Comparison of ENCODE assay signal across 12 cellular contexts in the genomic region with DNA sequence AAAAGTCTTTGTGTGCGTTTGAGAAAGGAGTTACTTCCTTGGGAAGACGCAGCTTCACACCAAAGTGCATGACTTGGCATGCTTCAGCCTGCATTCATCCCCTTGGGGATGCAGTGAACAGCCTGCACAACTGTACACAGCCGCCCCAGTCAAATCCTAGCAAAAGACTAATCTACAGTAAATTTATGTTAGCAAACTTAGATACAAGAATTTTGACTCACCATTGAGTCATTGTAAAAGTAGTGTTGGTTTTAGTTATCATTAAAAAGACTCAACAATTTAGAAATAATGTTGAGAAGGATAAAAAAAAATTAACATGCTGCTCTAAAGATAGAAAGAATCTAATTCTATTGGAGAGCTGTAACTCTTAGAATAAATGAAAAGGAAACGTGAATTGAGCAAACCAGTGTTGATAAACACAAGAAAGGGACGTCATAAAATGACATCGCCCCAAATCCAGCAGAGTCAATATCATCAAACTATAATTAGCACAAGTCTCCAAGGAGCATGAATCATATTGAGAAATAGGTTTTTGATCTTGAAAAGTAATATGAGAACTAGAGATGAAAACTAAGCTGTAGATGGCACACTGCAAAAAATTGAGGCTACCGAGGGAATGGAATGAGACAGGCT. TPM values are rescaled to one million over a fixed set of nuclear protein-coding genes. Genes with fewer than 3 reads are reported as not detected.
DNase-seq lines count a peak whose midpoint lies in the region; ATAC-seq, FAIRE-seq and TF ChIP-seq lines count a peak whose summit lies in the region.
"Had no signal": no experiment of that assay in that cellular context is flagged by ENCODE, and none has a peak within 500 bp of the region (broad histone marks: within the 10 kb centered on the region; RNA-seq: fewer than 3 reads in every experiment).

No MANE protein-coding gene starts in this region.

- POLR2A ChIA-PET in H1 (lab: Charles Lee; ENCODE audit: partially characterized antibody) = no interaction called here

- peaks cover 2 to 9% of the 10 kb centered on the region in 2 donors for H3K9me3 Mint-ChIP-seq in effector memory CD8-positive, alpha-beta T cell

- DNase-seq in GM03348 (ENCODE audit: low spot score) (peak; percentile 59), NCI-H69 (lab: John Stamatoyannopoulos, UW) (peak; percentile 23), H1 (ENCODE audit: low read depth in 1 of 2, low spot score in 2 of 2) (no peak), gastrocnemius medialis (no peak), SJCRH30 (no peak), NCI-H524 treated with DMSO at 0.1 percent for 48 hours (lab: John Stamatoyannopoulos, UW) (no peak)
- DNase-seq in effector memory CD8-positive, alpha-beta T cell = no peak
- DNase-seq: NCI-H1092 treated with DMSO at 0.1 percent for 48 hours; NK-92 treated with Interleukin-12 subunit alpha and Interleukin-12 subunit beta, amount 100 ng/mL, for 24 hours; stimulated activated naive CD4-positive, alpha-beta T cell had no signal

- peak overlapping the region; percentile 54; the same call in 1 of the 2 replicates for H2BK5ac ChIP-seq in H1 (ENCODE audit: low read depth, low read length)

- H2AK5ac ChIP-seq in H1 (ENCODE audit: low read depth, low read length) = no peak overlapping the region

- no peak overlapping the region for H2BK12ac ChIP-seq in H1 (ENCODE audit: low read depth, low read length)

- H3K27ac ChIP-seq in H1 (ENCODE audit: low read depth, low read length) (no peak overlapping the region), gastrocnemius medialis (peak overlapping the region in 3 of 4 donors; percentile 41 to 50 (median 47)), SJCRH30 (no peak overlapping the region)

- CTCF ChIA-PET in H1 (lab: Charles Lee; ENCODE audit: partially characterized antibody) = interaction anchor here (0.8 to 2.2 kb wide), 5 partner anchors 9 to 41 kb away, joined by 3 to 11 read pairs (median 4); a partner anchor contains a TSS

- no peak for TF ChIP-seq EP300 in H1 (IDR thresholded peaks at IDR 0.05; ENCODE audit: borderline replicate concordance in 1 of 2, low read depth in 2 of 2, low read length in 2 of 2)

- H4K8ac ChIP-seq in H1 (ENCODE audit: extremely low read depth, insufficient read depth, low read length) = no peak overlapping the region

- no peak overlapping the region for H3K4me2 ChIP-seq in H1 (ENCODE audit: insufficient read depth in 1 of 2, low read depth in 2 of 2, low read length in 2 of 2)

- no peak overlapping the region for H3K56ac ChIP-seq in H1 (replicated peaks; ENCODE audit: insufficient read length, low read depth, low read length)

- H3K4me1 ChIP-seq in H1 (replicated peaks in 1 of 4; ENCODE audit: control insufficient read depth in 3 of 4, insufficient read depth in 4 of 4, low read length in 3 of 4) (no peaks in the 10 kb centered on the region), gastrocnemius medialis (peaks cover 0 to 4% of the 10 kb centered on the region in 2 donors), SJCRH30 (no peaks in the 10 kb centered on the region)

- peaks cover 12 to 30% of the 10 kb centered on the region in 2 donors for H3K27me3 Mint-ChIP-seq in effector memory CD8-positive, alpha-beta T cell

- H2BK15ac ChIP-seq in H1 (ENCODE audit: low read length) = no peak overlapping the region

- no peak overlapping the region for H4K91ac ChIP-seq in H1 (replicated peaks; ENCODE audit: insufficient read length, low read length)

- H3K4ac ChIP-seq in H1 (replicated peaks; ENCODE audit: insufficient read length, low read depth, low read length) = no peak overlapping the region

- H4K5ac ChIP-seq in H1 (ENCODE audit: insufficient read length, low read depth, low read length) = no peak overlapping the region

- H3K9ac ChIP-seq in H1 (replicated peaks in 1 of 4; ENCODE audit: extremely low read depth in 1 of 4, low read depth in 3 of 4, low read length in 3 of 4) = no peak overlapping the region

- H3K23ac ChIP-seq in H1 (ENCODE audit: insufficient read length) = no peak overlapping the region

- no peak overlapping the region for H3K4me3 Mint-ChIP-seq in effector memory CD8-positive, alpha-beta T cell

- no peak overlapping the region for H3K18ac ChIP-seq in H1 (ENCODE audit: extremely low read depth, low read length)

- 0 out of 2 replicates have a peak overlapping the region, but pooled peaks have one; percentile 10 for H2BK20ac ChIP-seq in H1 (ENCODE audit: low read length)

- no peaks in the 10 kb centered on the region for H3K36me3 Mint-ChIP-seq in effector memory CD8-positive, alpha-beta T cell (ENCODE audit: insufficient read depth)

- peaks cover 0 to 8% of the 10 kb centered on the region in 2 donors for H3K4me1 Mint-ChIP-seq in effector memory CD8-positive, alpha-beta T cell (ENCODE audit: low read depth in 2 of 2)

- H3K14ac ChIP-seq in H1 (ENCODE audit: insufficient read length) = no peak overlapping the region

- no peak overlapping the region for H3K27ac Mint-ChIP-seq in effector memory CD8-positive, alpha-beta T cell

- H2BK120ac ChIP-seq in H1 (replicated peaks; ENCODE audit: low read depth, low read length) = no peak overlapping the region

- intact Hi-C loops in gastrocnemius medialis (cut with DNase I; ENCODE audit: low total_unique reads) = no loop called here

- TF ChIP-seq CTCF in H1 (IDR thresholded peaks at IDR 0.05; ENCODE audit: control extremely low read depth in 1 of 3, insufficient read depth in 1 of 3, low read depth in 1 of 3, low read length in 3 of 3) (no peak), gastrocnemius medialis (IDR thresholded peaks at IDR 0.05 in 4 of 5, conservative IDR thresholded peaks at IDR 0.05 in 1 of 5) (no peak)

- H3K36me3 ChIP-seq in H1 (ENCODE audit: control insufficient read depth in 2 of 4, insufficient read depth in 4 of 4, low read length in 3 of 4) = no peaks in the 10 kb centered on the region; a peak in 1 of 8 replicates
- no peaks in the 10 kb centered on the region for H3K36me3 ChIP-seq in gastrocnemius medialis
- H3K36me3 ChIP-seq in SJCRH30 = no peaks in the 10 kb centered on the region
- H3K36me3 ChIP-seq: HAP-1 had no signal

- peak; percentile 73 to 87 for ATAC-seq in gastrocnemius medialis
- no peak for ATAC-seq in effector memory CD8-positive, alpha-beta T cell (replicated peaks)

- no peaks in the 10 kb centered on the region for H3K79me1 ChIP-seq in H1 (ENCODE audit: low read depth, low read length)

- H3K23me2 ChIP-seq in H1 (ENCODE audit: low read depth, low read length) = no peaks in the 10 kb centered on the region

- TF ChIP-seq POLR2A in H1 (IDR thresholded peaks at IDR 0.05; ENCODE audit: control extremely low read depth in 1 of 2, low read depth in 2 of 2, low read length in 2 of 2) = no peak
- no peak for TF ChIP-seq POLR2A in gastrocnemius medialis (IDR thresholded peaks at IDR 0.05)

- no peak for FAIRE-seq in H1 (lab: Jason Lieb, UNC)
- FAIRE-seq: colon had no signal

- H3K4me3 ChIP-seq in H1 (ENCODE audit: extremely low read depth in 1 of 4, insufficient read depth in 2 of 4, low read depth in 3 of 4, low read length in 4 of 4) (no peak overlapping the region), gastrocnemius medialis (no peak overlapping the region), SJCRH30 (no peak overlapping the region)
- H3K4me3 ChIP-seq: HAP-1 had no signal

- in situ Hi-C loops in gastrocnemius medialis (cut with MboI; ENCODE audit: low sequenced_read_pairs in 4 of 4) = loop anchor here (10.0 to 25.0 kb wide), 6 partner anchors 176 to 876 kb away; no protein-coding TSS in a partner anchor

- no peaks in the 10 kb centered on the region for H3K27me3 ChIP-seq in H1 (replicated peaks in 1 of 4; ENCODE audit: control insufficient read depth in 3 of 4, extremely low read depth in 1 of 4, insufficient read depth in 3 of 4, low read length in 3 of 4)
- H3K27me3 ChIP-seq in gastrocnemius medialis = no peaks in the 10 kb centered on the region
- H3K27me3 ChIP-seq in SJCRH30 = no peaks in the 10 kb centered on the region

- H3K9me3 ChIP-seq in H1 (ENCODE audit: insufficient read depth in 2 of 2, low read depth in 1 of 2, low read length in 1 of 2) (peaks cover 3 to 8% of the 10 kb centered on the region in 2 experiments; a peak in 1 of 4 replicates), gastrocnemius medialis (no peaks in the 10 kb centered on the region), SJCRH30 (replicated peaks) (no peaks in the 10 kb centered on the region)

- WGBS in H1 (ENCODE audit: extremely low coverage in 1 of 2, insufficient coverage in 1 of 2, insufficient read length in 1 of 2, insufficient replicate concordance in 2 of 2, low coverage in 1 of 2, low lambda C conversion rate in 2 of 2, missing lambda C conversion rate in 1 of 2), 2 experiments = 91% methylated on average over 7 of the region's 7 CpGs; no CpG with 5 or more reads in 1 of the 2 experiments

- H3K79me2 ChIP-seq in H1 (ENCODE audit: control insufficient read depth in 1 of 2, insufficient read depth in 2 of 2, low read length in 2 of 2) = no peaks in the 10 kb centered on the region

- no peaks in the 10 kb centered on the region for H4K20me1 ChIP-seq in H1 (replicated peaks in 1 of 2; ENCODE audit: control insufficient read depth in 1 of 2, insufficient read depth in 2 of 2, low read length in 2 of 2)

- TF ChIP-seq RAD21 in H1 (IDR thresholded peaks at IDR 0.05 in 1 of 2, conservative IDR thresholded peaks at IDR 0.05 in 1 of 2; ENCODE audit: low read depth in 2 of 2, low read length in 2 of 2) = no peak

- no peak overlapping the region for H2AFZ ChIP-seq in H1 (ENCODE audit: low read length)

TF ChIP-seq in H1, 55 proteins besides CTCF, POLR2A, EP300 and RAD21:
- TF ChIP-seq CEBPB (IDR thresholded peaks at IDR 0.05; ENCODE audit: low read depth, low read length) = no peak

RNA-seq across cellular contexts. Expression of a gene that starts 11.9 kb away (rescaled TPM):
- 17.7 and 20.1 TPM in 2 replicates for total RNA-seq in H1 (2021; fragmentation: NEBNext Ultra II Directional; extraction: Animal tissue kit (Norgen Biotek cat#: 25700))
- polyA plus RNA-seq in H1 (2011; rRNA removed) = 4.8 and 7.2 TPM in 2 replicates
- 9.7 TPM for polyA plus RNA-seq in H1 (2011; cell fraction: cytosol; rRNA removed)
- polyA plus RNA-seq in H1 (2011; cell fraction: nucleus; rRNA removed) = 14.6 TPM
- 21.9 to 32.7 TPM (median 27.6 TPM) in 4 replicates for polyA plus RNA-seq in H1 (2012, experiment 1 of 2)
- polyA plus RNA-seq in H1 (2012, experiment 2 of 2) = 1.1 TPM
- 4.4 TPM for polyA plus RNA-seq in H1 (2013, experiment 1 of 2)
- 4.3 TPM for polyA plus RNA-seq in H1 (2013, experiment 2 of 2)
- polyA minus RNA-seq in H1 (2011; rRNA and poly(A)+ RNA removed) = 4.4 and 9.6 TPM in 2 replicates
- 7.4 TPM for polyA minus RNA-seq in H1 (2011; cell fraction: cytosol; rRNA and poly(A)+ RNA removed)
- polyA minus RNA-seq in H1 (2011; cell fraction: nucleus; rRNA and poly(A)+ RNA removed) = 16.2 TPM
- total RNA-seq in gastrocnemius medialis = 100 to 1,000 TPM; 295 to 592 (median 527) TPM
- total RNA-seq in SJCRH30 (2014; rRNA removed; shearing (Covaris generic)) = 3.6 and 4.0 TPM in 2 replicates

Comparison
In these comparisons a context has a peak if more than half of its experiments do, and no peak if none do; other contexts are left out.
1. DNase-seq: peak in GM03348 (single experiment) and NCI-H69 (single experiment); none in H1 (0 of 2), gastrocnemius medialis (0 of 2), effector memory CD8-positive, alpha-beta T cell (0 of 3), SJCRH30 (0 of 2) and NCI-H524 treated with DMSO at 0.1 percent for 48 hours (single experiment).
2. H3K27ac ChIP-seq: peak in gastrocnemius medialis (3 of 4); none in H1 (single experiment) and SJCRH30 (single experiment).
3. RNA of a gene that starts 11.9 kb away (total RNA-seq): 295 to 592 TPM in gastrocnemius medialis; 17.7 to 20.1 TPM in H1 and 3.6 to 4.0 TPM in SJCRH30; every median in the first group is over 10 times any median in the second.